In the genomic region with DNA sequence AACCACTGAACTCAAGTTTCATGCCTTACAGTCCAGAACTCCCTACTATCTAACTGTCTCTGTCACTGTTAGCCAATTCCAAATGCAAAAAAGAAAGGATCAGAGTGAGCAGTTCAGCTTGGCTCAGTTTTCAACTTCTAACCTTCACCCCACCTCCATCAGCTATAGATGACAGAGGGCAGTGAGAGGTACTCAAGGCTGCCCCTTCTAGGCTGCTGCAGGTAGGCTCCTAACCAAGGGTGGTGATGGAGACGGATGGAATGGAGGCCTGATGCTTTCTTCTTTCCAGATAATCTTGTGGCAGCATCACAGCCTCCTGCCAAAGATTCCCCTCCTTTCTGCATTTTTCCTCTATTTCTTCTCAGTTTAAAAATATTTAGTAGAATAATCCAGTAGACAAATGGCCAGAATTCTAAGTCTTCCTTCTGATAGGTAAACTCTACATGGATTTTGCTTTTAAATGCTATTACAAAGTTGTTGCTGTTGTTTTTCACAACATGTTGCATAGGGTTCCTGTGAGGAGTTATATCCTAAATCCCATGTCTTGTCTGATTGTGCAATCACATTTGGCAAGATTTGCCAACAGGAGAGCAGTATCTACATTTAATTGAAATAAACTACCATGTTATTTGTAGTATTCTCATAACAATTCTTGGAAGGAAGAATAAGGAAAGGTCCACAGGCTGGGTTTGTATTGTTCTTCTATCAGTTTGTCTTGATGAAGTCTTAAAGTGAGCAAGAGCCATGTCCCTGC, we compare ENCODE assay signal across 2 cellular contexts.
TF ChIP-seq lines count a peak whose summit lies in the region.

No MANE protein-coding gene starts in this region.

TF ChIP-seq in IMR-90, 13 proteins besides CTCF, POLR2A, EP300 and RAD21:
- TF ChIP-seq, protein P1, sequence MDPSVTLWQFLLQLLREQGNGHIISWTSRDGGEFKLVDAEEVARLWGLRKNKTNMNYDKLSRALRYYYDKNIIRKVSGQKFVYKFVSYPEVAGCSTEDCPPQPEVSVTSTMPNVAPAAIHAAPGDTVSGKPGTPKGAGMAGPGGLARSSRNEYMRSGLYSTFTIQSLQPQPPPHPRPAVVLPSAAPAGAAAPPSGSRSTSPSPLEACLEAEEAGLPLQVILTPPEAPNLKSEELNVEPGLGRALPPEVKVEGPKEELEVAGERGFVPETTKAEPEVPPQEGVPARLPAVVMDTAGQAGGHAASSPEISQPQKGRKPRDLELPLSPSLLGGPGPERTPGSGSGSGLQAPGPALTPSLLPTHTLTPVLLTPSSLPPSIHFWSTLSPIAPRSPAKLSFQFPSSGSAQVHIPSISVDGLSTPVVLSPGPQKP (IDR thresholded peaks at IDR 0.05; ENCODE audit: borderline replicate concordance, low read depth, low read length): no peak
- TF ChIP-seq NFE2L2 (IDR thresholded peaks at IDR 0.05; ENCODE audit: low read depth, low read length): no peak
- peak; percentile 78 for TF ChIP-seq CEBPB (IDR thresholded peaks at IDR 0.05; ENCODE audit: low read depth, low read length)

TF ChIP-seq in H1, 55 proteins besides CTCF, POLR2A, EP300 and RAD21:
- TF ChIP-seq CEBPB (IDR thresholded peaks at IDR 0.05; ENCODE audit: low read depth, low read length) (peak; percentile 35; the same call in 1 of the 2 replicates), SUZ12 (IDR thresholded peaks at IDR 0.05; ENCODE audit: low read length) (no peak)
